15 cellular contexts compared by ENCODE assay signal in the genomic region with DNA sequence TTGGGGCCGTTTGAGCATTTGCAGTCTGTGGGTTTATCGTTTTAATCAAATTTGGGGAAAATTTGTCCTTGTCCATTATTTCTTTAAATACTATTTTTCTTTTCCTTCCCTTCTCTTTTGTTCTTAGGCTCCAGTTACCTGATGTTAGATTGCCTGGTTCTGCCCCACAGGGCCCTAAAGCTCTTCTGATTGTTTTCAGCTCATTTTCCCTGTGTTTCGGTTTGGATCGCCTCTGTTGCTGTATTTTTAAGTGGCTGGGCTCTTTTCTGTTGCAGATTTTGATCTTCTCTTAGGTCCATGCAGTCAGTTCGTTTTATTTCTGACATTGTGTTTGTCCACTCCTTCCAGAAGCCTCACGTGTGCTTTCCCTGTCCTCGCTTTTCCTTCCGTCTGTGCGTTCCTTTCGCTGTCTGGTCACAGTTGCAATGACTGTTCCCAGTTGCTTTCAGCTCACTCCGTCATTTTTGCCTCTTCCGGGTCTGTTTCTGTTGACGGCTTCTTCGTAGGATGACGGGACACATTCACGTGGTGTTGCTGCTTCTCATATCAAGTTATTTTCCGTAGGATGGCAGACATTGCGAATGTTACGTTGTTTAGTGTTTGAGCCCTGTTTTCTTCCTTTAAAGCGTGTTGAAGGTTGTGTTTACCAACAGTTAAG.
"Had no signal": no experiment of that assay in that cellular context is flagged by ENCODE, and none has a peak within 500 bp of the region (broad histone marks: within the 10 kb centered on the region; RNA-seq: fewer than 3 reads in every experiment).

No MANE protein-coding gene starts in this region.

- DNase-seq: activated B cell treated with CpG ODN at 0.5 μM for 24 hours; activated CD4-positive, alpha-beta T cell treated with anti-CD3 and anti-CD28 coated beads, Interleukin-2, amount 10 ng/mL, durations not matched to agents 24 days and 14 days; activated CD8-positive, alpha-beta memory T cell treated with anti-CD3 and anti-CD28 coated beads, Interleukin-2, amount 50 U/mL, for 48 hours; activated CD8-positive, alpha-beta T cell treated with anti-CD3 and anti-CD28 coated beads, Interleukin-2, amount 10 ng/mL, durations not matched to agents 7 days and 5 days; activated naive CD8-positive, alpha-beta T cell treated with anti-CD3 and anti-CD28 coated beads for 36 hours; activated T-cell treated with anti-CD3 and anti-CD28 coated beads, Interleukin-2, amount 50 U/mL, for 72 hours; gastrocnemius medialis; mammary epithelial cell; naive B cell; right cardiac atrium; stimulated activated naive CD8-positive, alpha-beta T cell treated with anti-CD3 and anti-CD28 coated beads, Interleukin-15, amount 100 ng/mL, for 72 hours had no signal

- H3K4me1 Mint-ChIP-seq: activated B cell treated with CpG ODN at 0.5 μM for 24 hours; activated CD4-positive, alpha-beta T cell treated with anti-CD3 and anti-CD28 coated beads, Interleukin-2, amount 10 ng/mL, durations not matched to agents 24 days and 14 days; activated naive CD8-positive, alpha-beta T cell treated with anti-CD3 and anti-CD28 coated beads for 36 hours had no signal

- H3K27me3 Mint-ChIP-seq: activated B cell treated with CpG ODN at 0.5 μM for 24 hours; activated CD4-positive, alpha-beta T cell treated with anti-CD3 and anti-CD28 coated beads, Interleukin-2, amount 10 ng/mL, durations not matched to agents 24 days and 14 days; activated naive CD8-positive, alpha-beta T cell treated with anti-CD3 and anti-CD28 coated beads for 36 hours; naive B cell; stimulated activated naive CD8-positive, alpha-beta T cell treated with anti-CD3 and anti-CD28 coated beads, Interleukin-15, amount 100 ng/mL, for 72 hours had no signal

- H3K9me3 ChIP-seq: gastrocnemius medialis had no signal

- H3K27ac Mint-ChIP-seq: activated B cell treated with CpG ODN at 0.5 μM for 24 hours; activated CD4-positive, alpha-beta T cell treated with anti-CD3 and anti-CD28 coated beads, Interleukin-2, amount 10 ng/mL, durations not matched to agents 24 days and 14 days; activated CD8-positive, alpha-beta T cell treated with anti-CD3 and anti-CD28 coated beads, Interleukin-2, amount 10 ng/mL, durations not matched to agents 7 days and 5 days; activated naive CD8-positive, alpha-beta T cell treated with anti-CD3 and anti-CD28 coated beads for 36 hours; activated T-cell treated with anti-CD3 and anti-CD28 coated beads, Interleukin-2, amount 50 U/mL, for 72 hours; progenitor cell of endocrine pancreas; stimulated activated naive CD8-positive, alpha-beta T cell treated with anti-CD3 and anti-CD28 coated beads, Interleukin-15, amount 100 ng/mL, for 72 hours had no signal

- H3K4me2 ChIP-seq: smooth muscle cell had no signal

- H3K4me3 ChIP-seq: gastrocnemius medialis, smooth muscle cell had no signal

- H3K4me3 Mint-ChIP-seq: activated B cell treated with CpG ODN at 0.5 μM for 24 hours; activated CD4-positive, alpha-beta T cell treated with anti-CD3 and anti-CD28 coated beads, Interleukin-2, amount 10 ng/mL, durations not matched to agents 24 days and 14 days; activated CD8-positive, alpha-beta T cell treated with anti-CD3 and anti-CD28 coated beads, Interleukin-2, amount 10 ng/mL, durations not matched to agents 7 days and 5 days; activated naive CD8-positive, alpha-beta T cell treated with anti-CD3 and anti-CD28 coated beads for 36 hours; activated T-cell treated with anti-CD3 and anti-CD28 coated beads, Interleukin-2, amount 50 U/mL, for 72 hours; naive B cell; stimulated activated naive CD8-positive, alpha-beta T cell treated with anti-CD3 and anti-CD28 coated beads, Interleukin-15, amount 100 ng/mL, for 72 hours had no signal

- H3K36me3 Mint-ChIP-seq: activated naive CD8-positive, alpha-beta T cell treated with anti-CD3 and anti-CD28 coated beads for 36 hours had no signal

- H3K4me1 ChIP-seq: gastrocnemius medialis had no signal

- H3K9me3 Mint-ChIP-seq: activated B cell treated with CpG ODN at 0.5 μM for 24 hours; activated CD4-positive, alpha-beta T cell treated with anti-CD3 and anti-CD28 coated beads, Interleukin-2, amount 10 ng/mL, durations not matched to agents 24 days and 14 days; activated naive CD8-positive, alpha-beta T cell treated with anti-CD3 and anti-CD28 coated beads for 36 hours; activated T-cell treated with anti-CD3 and anti-CD28 coated beads, Interleukin-2, amount 50 U/mL, for 72 hours; naive B cell; stimulated activated naive CD8-positive, alpha-beta T cell treated with anti-CD3 and anti-CD28 coated beads, Interleukin-15, amount 100 ng/mL, for 72 hours had no signal

- ATAC-seq: activated CD8-positive, alpha-beta T cell treated with anti-CD3 and anti-CD28 coated beads, Interleukin-2, amount 10 ng/mL, durations not matched to agents 7 days and 5 days; activated T-cell treated with anti-CD3 and anti-CD28 coated beads, Interleukin-2, amount 50 U/mL, for 72 hours; gastrocnemius medialis; left lobe of liver; right cardiac atrium; stimulated activated naive CD8-positive, alpha-beta T cell treated with anti-CD3 and anti-CD28 coated beads, Interleukin-15, amount 100 ng/mL, for 72 hours had no signal

- H3K27me3 ChIP-seq: gastrocnemius medialis had no signal

- H3K27ac ChIP-seq: epithelial cell of prostate, gastrocnemius medialis had no signal
